1 cellular context compared by ENCODE assay signal in genomic region chr16:85381738-85382592, GRCh38.
TF ChIP-seq lines count a peak whose summit lies in the region.

No MANE protein-coding gene starts in this region.

TF ChIP-seq in K562, 482 proteins besides CTCF, POLR2A, EP300 and RAD21 (continued from another document and continues in another):
- TF ChIP-seq, protein P1, sequence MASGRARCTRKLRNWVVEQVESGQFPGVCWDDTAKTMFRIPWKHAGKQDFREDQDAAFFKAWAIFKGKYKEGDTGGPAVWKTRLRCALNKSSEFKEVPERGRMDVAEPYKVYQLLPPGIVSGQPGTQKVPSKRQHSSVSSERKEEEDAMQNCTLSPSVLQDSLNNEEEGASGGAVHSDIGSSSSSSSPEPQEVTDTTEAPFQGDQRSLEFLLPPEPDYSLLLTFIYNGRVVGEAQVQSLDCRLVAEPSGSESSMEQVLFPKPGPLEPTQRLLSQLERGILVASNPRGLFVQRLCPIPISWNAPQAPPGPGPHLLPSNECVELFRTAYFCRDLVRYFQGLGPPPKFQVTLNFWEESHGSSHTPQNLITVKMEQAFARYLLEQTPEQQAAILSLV (tag; IDR thresholded peaks at IDR 0.05) = no peak
- TF ChIP-seq ZNF3 (CRISPR knock-in tag; IDR thresholded peaks at IDR 0.05) (no peak), HES1 (IDR thresholded peaks at IDR 0.05; ENCODE audit: low read depth) (peak; percentile 100), ZBTB2 (IDR thresholded peaks at IDR 0.05) (peak; percentile 91), MAFK (IDR thresholded peaks at IDR 0.05; ENCODE audit: low read length) (no peak), ZNF282 (CRISPR knock-in tag; IDR thresholded peaks at IDR 0.05) (no peak), NUFIP1 (IDR thresholded peaks at IDR 0.05; ENCODE audit: partially characterized antibody) (peak; percentile 79), HNRNPH1 (optimal IDR thresholded peaks at IDR 0.05; ENCODE audit: low read depth, low read length) (no peak), NCOA4 (IDR thresholded peaks at IDR 0.05; ENCODE audit: partially characterized antibody) (no peak), ZFP30 (CRISPR knock-in tag; IDR thresholded peaks at IDR 0.05; ENCODE audit: borderline replicate concordance) (no peak), RNF2 (IDR thresholded peaks at IDR 0.05) (peak; percentile 100), CBX3 (IDR thresholded peaks at IDR 0.05; ENCODE audit: borderline replicate concordance in 1 of 2, low read length in 2 of 2) (no peak), SREBF2 (CRISPR knock-in tag; IDR thresholded peaks at IDR 0.05) (no peak), STAT5B (CRISPR knock-in tag; IDR thresholded peaks at IDR 0.05) (no peak), XRCC3 (IDR thresholded peaks at IDR 0.05) (no peak), HMG20B (CRISPR knock-in tag; IDR thresholded peaks at IDR 0.05) (no peak), C11orf30 (IDR thresholded peaks at IDR 0.05; ENCODE audit: low read depth) (no peak), HMG20A (CRISPR knock-in tag; conservative IDR thresholded peaks at IDR 0.05) (no peak), ZFPM2 (CRISPR knock-in tag; IDR thresholded peaks at IDR 0.05) (no peak), L3MBTL2 (IDR thresholded peaks at IDR 0.05) (peak; percentile 93), E2F4 (CRISPR knock-in tag; IDR thresholded peaks at IDR 0.05; ENCODE audit: low read depth) (peak; percentile 88; the same call in 1 of the 2 replicates), KLF10 (CRISPR knock-in tag; IDR thresholded peaks at IDR 0.05) (no peak), ZNF764 (CRISPR knock-in tag; IDR thresholded peaks at IDR 0.05; ENCODE audit: low read depth) (no peak), CBX2 (IDR thresholded peaks at IDR 0.05; ENCODE audit: insufficient read depth, low read length, poor library complexity, severe bottlenecking) (no peak), ZNF778 (CRISPR knock-in tag; IDR thresholded peaks at IDR 0.05) (no peak), ARID3B (CRISPR knock-in tag; IDR thresholded peaks at IDR 0.05; ENCODE audit: borderline replicate concordance) (no peak), ESRRB (CRISPR knock-in tag; IDR thresholded peaks at IDR 0.05; ENCODE audit: borderline replicate concordance) (no peak), ZNF212 (CRISPR knock-in tag; IDR thresholded peaks at IDR 0.05) (no peak), KAT2B (IDR thresholded peaks at IDR 0.05; ENCODE audit: low read depth, low read length) (no peak), ZNF717 (CRISPR knock-in tag; IDR thresholded peaks at IDR 0.05) (no peak), HMGN3 (IDR thresholded peaks at IDR 0.05; ENCODE audit: borderline replicate concordance, extremely low read depth, insufficient read length, low read depth, low read length) (peak; percentile 100), GABPB2 (CRISPR knock-in tag; conservative IDR thresholded peaks at IDR 0.05) (no peak), NR2F6 (CRISPR knock-in tag; IDR thresholded peaks at IDR 0.05) (no peak), ZFX (CRISPR knock-in tag; IDR thresholded peaks at IDR 0.05) (no peak), TAL1 (IDR thresholded peaks at IDR 0.05) (peak; percentile 99), FOXA3 (CRISPR knock-in tag; conservative IDR thresholded peaks at IDR 0.05 in 1 of 2, IDR thresholded peaks at IDR 0.05 in 1 of 2) (peak in 1 of 2 experiments; percentile 12; a peak in 1 of 4 replicates), ARID3A (IDR thresholded peaks at IDR 0.05; ENCODE audit: borderline replicate concordance, low read depth, low read length) (0 out of 2 replicates have a peak, but pooled peaks have one; percentile 65), FOXJ2 (tag; IDR thresholded peaks at IDR 0.05) (peak; percentile 79; the same call in 1 of the 2 replicates), MYC (IDR thresholded peaks at IDR 0.05; ENCODE audit: low read depth, low read length) (peak; percentile 91), MYC (CRISPR knock-in tag; IDR thresholded peaks at IDR 0.05; ENCODE audit: borderline replicate concordance, low read depth) (0 out of 2 replicates have a peak, but pooled peaks have one; percentile 19), JUN (IDR thresholded peaks at IDR 0.05; ENCODE audit: borderline replicate concordance, low read depth, low read length) (peak; percentile 90), JUN (CRISPR knock-in tag; IDR thresholded peaks at IDR 0.05; ENCODE audit: borderline replicate concordance) (no peak), ZNF830 (CRISPR knock-in tag; IDR thresholded peaks at IDR 0.05) (no peak), NBN (IDR thresholded peaks at IDR 0.05; ENCODE audit: low read depth) (peak; percentile 99), STAT6 (CRISPR knock-in tag; IDR thresholded peaks at IDR 0.05) (peak; percentile 80; the same call in 1 of the 2 replicates), SAP30 (IDR thresholded peaks at IDR 0.05; ENCODE audit: borderline replicate concordance, insufficient read depth, low read depth, low read length, poor library complexity, severe bottlenecking) (no peak), PHB (CRISPR knock-in tag; IDR thresholded peaks at IDR 0.05) (0 out of 2 replicates have a peak, but pooled peaks have one; percentile 3), RFX5 (IDR thresholded peaks at IDR 0.05; ENCODE audit: low read depth, low read length) (no peak), HDGF (IDR thresholded peaks at IDR 0.05) (no peak; the same call in none of the 2 replicates), ZNF140 (CRISPR knock-in tag; IDR thresholded peaks at IDR 0.05) (no peak), RB1 (IDR thresholded peaks at IDR 0.05; ENCODE audit: low read depth) (peak; percentile 99), PHF20 (IDR thresholded peaks at IDR 0.05; ENCODE audit: partially characterized antibody) (peak; percentile 80), STAT5A (IDR thresholded peaks at IDR 0.05; ENCODE audit: borderline replicate concordance, low read length) (peak; percentile 96)
- TF ChIP-seq, protein P2, sequence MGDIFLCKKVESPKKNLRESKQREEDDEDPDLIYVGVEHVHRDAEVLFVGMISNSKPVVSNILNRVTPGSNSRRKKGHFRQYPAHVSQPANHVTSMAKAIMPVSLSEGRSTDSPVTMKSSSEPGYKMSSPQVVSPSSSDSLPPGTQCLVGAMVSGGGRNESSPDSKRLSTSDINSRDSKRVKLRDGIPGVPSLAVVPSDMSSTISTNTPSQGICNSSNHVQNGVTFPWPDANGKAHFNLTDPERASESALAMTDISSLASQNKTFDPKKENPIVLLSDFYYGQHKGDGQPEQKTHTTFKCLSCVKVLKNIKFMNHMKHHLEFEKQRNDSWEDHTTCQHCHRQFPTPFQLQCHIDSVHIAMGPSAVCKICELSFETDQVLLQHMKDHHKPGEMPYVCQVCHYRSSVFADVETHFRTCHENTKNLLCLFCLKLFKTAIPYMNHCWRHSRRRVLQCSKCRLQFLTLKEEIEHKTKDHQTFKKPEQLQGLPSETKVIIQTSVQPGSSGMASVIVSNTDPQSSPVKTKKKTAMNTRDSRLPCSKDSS (IDR thresholded peaks at IDR 0.05; ENCODE audit: low read depth, partially characterized antibody) = no peak
- TF ChIP-seq, protein P3, sequence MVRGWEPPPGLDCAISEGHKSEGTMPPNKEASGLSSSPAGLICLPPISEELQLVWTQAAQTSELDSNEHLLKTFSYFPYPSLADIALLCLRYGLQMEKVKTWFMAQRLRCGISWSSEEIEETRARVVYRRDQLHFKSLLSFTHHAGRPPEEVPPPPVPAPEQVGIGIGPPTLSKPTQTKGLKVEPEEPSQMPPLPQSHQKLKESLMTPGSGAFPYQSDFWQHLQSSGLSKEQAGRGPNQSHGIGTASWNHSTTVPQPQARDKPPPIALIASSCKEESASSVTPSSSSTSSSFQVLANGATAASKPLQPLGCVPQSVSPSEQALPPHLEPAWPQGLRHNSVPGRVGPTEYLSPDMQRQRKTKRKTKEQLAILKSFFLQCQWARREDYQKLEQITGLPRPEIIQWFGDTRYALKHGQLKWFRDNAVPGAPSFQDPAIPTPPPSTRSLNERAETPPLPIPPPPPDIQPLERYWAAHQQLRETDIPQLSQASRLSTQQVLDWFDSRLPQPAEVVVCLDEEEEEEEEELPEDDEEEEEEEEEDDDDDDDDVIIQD (CRISPR knock-in tag; IDR thresholded peaks at IDR 0.05) = no peak
- TF ChIP-seq, protein P4, sequence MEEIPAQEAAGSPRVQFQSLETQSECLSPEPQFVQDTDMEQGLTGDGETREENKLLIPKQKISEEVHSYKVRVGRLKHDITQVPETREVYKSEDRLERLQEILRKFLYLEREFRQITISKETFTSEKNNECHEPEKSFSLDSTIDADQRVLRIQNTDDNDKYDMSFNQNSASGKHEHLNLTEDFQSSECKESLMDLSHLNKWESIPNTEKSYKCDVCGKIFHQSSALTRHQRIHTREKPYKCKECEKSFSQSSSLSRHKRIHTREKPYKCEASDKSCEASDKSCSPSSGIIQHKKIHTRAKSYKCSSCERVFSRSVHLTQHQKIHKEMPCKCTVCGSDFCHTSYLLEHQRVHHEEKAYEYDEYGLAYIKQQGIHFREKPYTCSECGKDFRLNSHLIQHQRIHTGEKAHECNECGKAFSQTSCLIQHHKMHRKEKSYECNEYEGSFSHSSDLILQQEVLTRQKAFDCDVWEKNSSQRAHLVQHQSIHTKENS (CRISPR knock-in tag; IDR thresholded peaks at IDR 0.05) = no peak
